Comparison of ENCODE assay signal across 8 cellular contexts in genomic region chr2:54558188-54558975, GRCh38.
A peak's percentile ranks its signal among the peaks of the same experiment; 100 is the strongest.
DNase-seq lines count a peak whose midpoint lies in the region; ATAC-seq, FAIRE-seq and TF ChIP-seq lines count a peak whose summit lies in the region.

No MANE protein-coding gene starts in this region.

- TF ChIP-seq POLR2A in H54 (IDR thresholded peaks at IDR 0.05; ENCODE audit: low read depth, low read length), result no peak

- peaks cover 27% of the 10 kb centered on the region for H3K4me1 Mint-ChIP-seq in activated naive CD8-positive, alpha-beta T cell treated with anti-CD3 and anti-CD28 coated beads, Interleukin-2, amount 10 ng/mL, durations not matched to agents 7 days and 5 days

- no peaks in the 10 kb centered on the region for H3K9me3 Mint-ChIP-seq in activated naive CD8-positive, alpha-beta T cell treated with anti-CD3 and anti-CD28 coated beads, Interleukin-2, amount 10 ng/mL, durations not matched to agents 7 days and 5 days

- FAIRE-seq in H54 (lab: Jason Lieb, UNC), result no peak

- H3K27ac ChIP-seq in KOPT-K1 (ENCODE audit: low read depth, low read length, poor library complexity, severe bottlenecking), result peak overlapping the region; percentile 95

- intact Hi-C loops in left ventricle myocardium superior (cut with micrococcal nuclease), result no loop called here

- no peaks in the 10 kb centered on the region for H3K27me3 Mint-ChIP-seq in activated naive CD8-positive, alpha-beta T cell treated with anti-CD3 and anti-CD28 coated beads, Interleukin-2, amount 10 ng/mL, durations not matched to agents 7 days and 5 days

- ATAC-seq in GM21737 (IDR thresholded peaks at IDR 0.05; ENCODE audit: unreplicated experiment) (peak; percentile 41), SK-N-SH treated with all-trans-retinoic acid at 6 μM for 48 hours (peak; percentile 80), left ventricle myocardium superior (peak; percentile 59)
- ATAC-seq in activated naive CD8-positive, alpha-beta T cell treated with anti-CD3 and anti-CD28 coated beads, Interleukin-2, amount 10 ng/mL, durations not matched to agents 7 days and 5 days (ENCODE audit: low read depth), result peak; percentile 68

- H3K27ac Mint-ChIP-seq in activated naive CD8-positive, alpha-beta T cell treated with anti-CD3 and anti-CD28 coated beads, Interleukin-2, amount 10 ng/mL, durations not matched to agents 7 days and 5 days, result peak overlapping the region; percentile 92

- H3K4me3 Mint-ChIP-seq in activated naive CD8-positive, alpha-beta T cell treated with anti-CD3 and anti-CD28 coated beads, Interleukin-2, amount 10 ng/mL, durations not matched to agents 7 days and 5 days, result peak overlapping the region; percentile 96

- DNase-seq in EH (ENCODE audit: low read depth) (peak; percentile 63), left ventricle myocardium superior (peak; percentile 72), retina (peak; percentile 85), H54 (ENCODE audit: insufficient read length, low spot score) (no peak)
- peak; percentile 76 for DNase-seq in activated naive CD8-positive, alpha-beta T cell treated with anti-CD3 and anti-CD28 coated beads, Interleukin-2, amount 10 ng/mL, durations not matched to agents 7 days and 5 days

- no peaks in the 10 kb centered on the region for H3K9me3 ChIP-seq in KOPT-K1 (ENCODE audit: insufficient read depth, low read length, poor library complexity, severe bottlenecking)

- H3K36me3 ChIP-seq in KOPT-K1 (ENCODE audit: insufficient read depth, low read length), result no peaks in the 10 kb centered on the region

- peaks cover 14% of the 10 kb centered on the region for H3K36me3 Mint-ChIP-seq in activated naive CD8-positive, alpha-beta T cell treated with anti-CD3 and anti-CD28 coated beads, Interleukin-2, amount 10 ng/mL, durations not matched to agents 7 days and 5 days

- POLR2A ChIA-PET in activated naive CD8-positive, alpha-beta T cell treated with anti-CD3 and anti-CD28 coated beads, Interleukin-2, amount 10 ng/mL, durations not matched to agents 7 days and 5 days (lab: Charles Lee), result interaction anchor here (0.6 to 7.0 kb wide), 16 partner anchors 11 to 674 kb away, joined by 3 to 243 read pairs (median 8); partner anchors contain the start of genes CLHC1, PSME4, RPS27A and RTN4

TF ChIP-seq in SK-N-SH treated with all-trans-retinoic acid at 6 μM for 48 hours, 23 proteins besides CTCF, POLR2A, EP300 and RAD21:
- TF ChIP-seq GLIS3 (CRISPR knock-in tag; IDR thresholded peaks at IDR 0.05), result no peak
- TF ChIP-seq TSHZ2 (CRISPR knock-in tag; IDR thresholded peaks at IDR 0.05), result 0 out of 2 replicates have a peak, but pooled peaks have one; percentile 9
